In the genomic region with DNA sequence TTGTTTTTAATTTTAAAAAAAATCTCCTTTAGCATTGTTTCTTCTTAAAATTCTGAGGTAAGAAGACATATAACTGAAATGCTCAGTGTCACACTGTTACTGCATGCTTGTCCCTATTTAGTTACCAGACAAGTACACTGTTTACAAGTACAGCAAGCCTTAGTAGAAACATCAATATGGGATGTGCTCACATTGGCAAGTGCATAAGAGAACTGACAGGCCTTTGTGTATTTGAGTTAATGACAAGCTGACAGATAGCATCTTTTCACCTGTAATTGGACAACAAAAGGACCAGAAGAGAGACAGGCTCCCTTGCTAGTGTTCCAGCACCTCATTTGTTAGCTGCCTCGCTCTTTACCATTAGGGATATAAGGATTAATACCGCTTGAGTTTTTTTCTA, we compare ENCODE assay signal across 27 cellular contexts.
"Had no signal": no experiment of that assay in that cellular context is flagged by ENCODE, and none has a peak within 500 bp of the region (broad histone marks: within the 10 kb centered on the region; RNA-seq: fewer than 3 reads in every experiment).

No MANE protein-coding gene starts in this region.

- H3K27me3 Mint-ChIP-seq: central memory CD8-positive, alpha-beta T cell; naive B cell had no signal

- H3K36me3 Mint-ChIP-seq: activated naive CD4-positive, alpha-beta T cell treated with anti-CD3 and anti-CD28 coated beads, Interleukin-2, amount 50 U/mL, for 72 hours; naive B cell had no signal

- H3K4me1 Mint-ChIP-seq: central memory CD8-positive, alpha-beta T cell; naive B cell; neural crest cell had no signal

- H3K27ac ChIP-seq: pancreas, prostate gland, suprapubic skin, tibial artery had no signal

- H3K4me3 ChIP-seq: pancreas, prostate gland, suprapubic skin, tibial artery had no signal

- H3K9me3 Mint-ChIP-seq: activated naive CD4-positive, alpha-beta T cell treated with anti-CD3 and anti-CD28 coated beads, Interleukin-2, amount 50 U/mL, for 72 hours; activated T-cell treated with anti-CD3 and anti-CD28 coated beads, Interleukin-2, amount 50 U/mL, for 72 hours; naive B cell; neural crest cell had no signal

- FAIRE-seq: bronchial epithelial cell, colon, frontal cortex, pancreas had no signal

- ATAC-seq: activated naive CD4-positive, alpha-beta T cell treated with anti-CD3 and anti-CD28 coated beads, Interleukin-2, amount 50 U/mL, for 72 hours; activated T-cell treated with anti-CD3 and anti-CD28 coated beads, Interleukin-2, amount 50 U/mL, for 72 hours had no signal

- H3K9me3 ChIP-seq: pancreas, prostate gland, suprapubic skin, tibial artery had no signal

- H3K4me3 Mint-ChIP-seq: activated T-cell treated with anti-CD3 and anti-CD28 coated beads, Interleukin-2, amount 50 U/mL, for 72 hours; central memory CD8-positive, alpha-beta T cell; naive B cell; neural crest cell had no signal

- H3K36me3 ChIP-seq: pancreas, prostate gland, suprapubic skin, tibial artery had no signal

- DNase-seq: activated CD4-positive, alpha-beta T cell treated with anti-CD3 and anti-CD28 coated beads for 4 hours; activated CD4-positive, alpha-beta T cell treated with anti-CD3 and anti-CD28 coated beads, Interleukin-2, amount 50 U/mL, for 4 hours; activated naive CD4-positive, alpha-beta T cell; activated T-cell treated with anti-CD3 and anti-CD28 coated beads for 4 hours; activated T-cell treated with anti-CD3 and anti-CD28 coated beads, Interleukin-2, amount 50 U/mL, for 72 hours; effector CD8-positive, alpha-beta T cell; glutamatergic neuron; islet precursor cell; left cardiac atrium; left ventricle myocardium superior; mammary epithelial cell; naive B cell; nucleus accumbens; pancreas; retina; stimulated activated CD4-positive, alpha-beta T cell treated with anti-CD3 and anti-CD28 coated beads, Interleukin-15, amount 100 ng/mL, for 24 hours; stimulated activated CD4-positive, alpha-beta T cell treated with anti-CD3 and anti-CD28 coated beads, Interleukin-2, amount 100 ng/mL, for 24 hours; stimulated activated naive CD4-positive, alpha-beta T cell; tibial artery had no signal

- H3K27ac Mint-ChIP-seq: activated naive CD4-positive, alpha-beta T cell treated with anti-CD3 and anti-CD28 coated beads, Interleukin-2, amount 50 U/mL, for 72 hours; activated T-cell treated with anti-CD3 and anti-CD28 coated beads, Interleukin-2, amount 50 U/mL, for 72 hours; naive B cell had no signal

- H3K27me3 ChIP-seq: pancreas, tibial artery had no signal
